26 cellular contexts compared by ENCODE assay signal in genomic region chr18:6113650-6114049, GRCh38.
"Had no signal": no experiment of that assay in that cellular context is flagged by ENCODE, and none has a peak within 500 bp of the region (broad histone marks: within the 10 kb centered on the region; RNA-seq: fewer than 3 reads in every experiment).

No MANE protein-coding gene starts in this region.

- ATAC-seq: stimulated activated effector memory CD8-positive, alpha-beta T cell treated with anti-CD3 and anti-CD28 coated beads, Interleukin-12 subunit alpha, Interleukin-12 subunit beta, amount 100 ng/mL, for 72 hours; stimulated activated memory B cell treated with anti-CD40 and anti-IgM and Interleukin-4, amounts not matched to agents 10 μg/mL and 1 μg/mL and 100 μg/mL, for 72 hours; stimulated activated naive B cell treated with anti-CD40 and anti-IgM and Interleukin-4, amounts not matched to agents 10 μg/mL and 1 μg/mL and 100 μg/mL, for 72 hours; stimulated activated naive CD8-positive, alpha-beta T cell treated with anti-CD3 and anti-CD28 coated beads, Interleukin-15, amount 100 ng/mL, for 72 hours; stimulated activated naive CD8-positive, alpha-beta T cell treated with anti-CD3 and anti-CD28 coated beads, Interleukin-15, Interleukin-2, amounts not matched to agents 100 U/mL and 50 U/mL, for 24 hours; upper lobe of right lung had no signal

- DNase-seq: stimulated activated CD4-positive, alpha-beta T cell treated with anti-CD3 and anti-CD28 coated beads, Interleukin-2, amount 100 ng/mL, for 48 hours; stimulated activated CD4-positive, alpha-beta T cell treated with anti-CD3 and anti-CD28 coated beads, Interleukin-4, amount 100 ng/mL, for 1 hour; stimulated activated CD4-positive, alpha-beta T cell treated with anti-CD3 and anti-CD28 coated beads, Interleukin-4, amount 100 ng/mL, for 24 hours; stimulated activated CD4-positive, alpha-beta T cell treated with anti-CD3 and anti-CD28 coated beads, Interleukin-4, amount 100 ng/mL, for 4 hours; stimulated activated CD8-positive, alpha-beta memory T cell treated with anti-CD3 and anti-CD28 coated beads, Interleukin-4, amount 100 ng/mL, for 48 hours; stimulated activated naive B cell treated with anti-CD40 and anti-IgM and Interleukin-4, amounts not matched to agents 10 μg/mL and 1 μg/mL and 100 μg/mL, for 72 hours; stimulated activated naive CD4-positive, alpha-beta T cell; stimulated activated naive CD4-positive, alpha-beta T cell treated with Interleukin-2 at 50 U/mL for 16 hours; stimulated activated naive CD8-positive, alpha-beta T cell treated with anti-CD3 and anti-CD28 coated beads, Interleukin-15, amount 100 ng/mL, for 72 hours; stimulated activated naive CD8-positive, alpha-beta T cell treated with anti-CD3 and anti-CD28 coated beads, Interleukin-15, Interleukin-2, amounts not matched to agents 100 U/mL and 50 U/mL, for 24 hours; stomach; substantia nigra; testis; thyroid gland; tibial artery; transverse colon; trophoblast cell; upper lobe of left lung; upper lobe of right lung; uterus had no signal

- H3K4me3 ChIP-seq: stomach, suprapubic skin, testis, thoracic aorta, thyroid gland, tibial artery, tibial nerve, transverse colon, upper lobe of left lung, upper lobe of right lung, uterus, vagina had no signal

- H3K4me1 ChIP-seq: stomach, suprapubic skin, testis, thyroid gland, tibial artery, tibial nerve, transverse colon, upper lobe of left lung, upper lobe of right lung, uterus, vagina had no signal

- H3K27me3 ChIP-seq: stomach, suprapubic skin, testis, thyroid gland, tibial artery, tibial nerve, transverse colon, upper lobe of left lung, upper lobe of right lung, uterus, vagina had no signal

- H3K36me3 ChIP-seq: suprapubic skin, thoracic aorta, thyroid gland, tibial artery, tibial nerve, transverse colon, upper lobe of left lung, upper lobe of right lung, uterus, vagina had no signal

- H3K27ac ChIP-seq: stomach, suprapubic skin, testis, thoracic aorta, thyroid gland, tibial artery, tibial nerve, transverse colon, upper lobe of left lung, upper lobe of right lung, uterus, vagina had no signal

- H3K9me3 ChIP-seq: stomach, suprapubic skin, testis, thoracic aorta, thyroid gland, tibial artery, tibial nerve, transverse colon, upper lobe of left lung, upper lobe of right lung, uterus, vagina had no signal
